15 cellular contexts compared by ENCODE assay signal in genomic region chr12:29157486-29157946, GRCh38. TPM values are rescaled to one million over a fixed set of nuclear protein-coding genes. Genes with fewer than 3 reads are reported as not detected.
DNase-seq lines count a peak whose midpoint lies in the region; ATAC-seq and TF ChIP-seq lines count a peak whose summit lies in the region.
"Had no signal": no experiment of that assay in that cellular context is flagged by ENCODE, and none has a peak within 500 bp of the region (broad histone marks: within the 10 kb centered on the region; RNA-seq: fewer than 3 reads in every experiment).

No MANE protein-coding gene starts in this region.

- ATAC-seq in activated T-cell treated with anti-CD3 and anti-CD28 coated beads, Interleukin-2, amount 50 U/mL, for 4 hours = no peak
- ATAC-seq in HG03159 (IDR thresholded peaks at IDR 0.05; ENCODE audit: unreplicated experiment) = no peak
- ATAC-seq: gastroesophageal sphincter; stimulated activated naive CD8-positive, alpha-beta T cell treated with anti-CD3 and anti-CD28 coated beads, Interleukin-15, amount 100 ng/mL, for 72 hours had no signal

- H3K4me1 Mint-ChIP-seq in activated T-cell treated with anti-CD3 and anti-CD28 coated beads, Interleukin-2, amount 50 U/mL, for 4 hours (ENCODE audit: low read depth) = peaks cover 21% of the 10 kb centered on the region

- in situ Hi-C loops in brain microvascular endothelial cell (cut with HindIII; ENCODE audit: low pct_ligation_motif_present, low sequenced_read_pairs) = no loop called here

- H3K27me3 ChIP-seq in HL-60 (ENCODE audit: insufficient read depth, poor library complexity, severe bottlenecking) = no peaks in the 10 kb centered on the region
- H3K27me3 ChIP-seq in brain microvascular endothelial cell (replicated peaks) = no peaks in the 10 kb centered on the region
- H3K27me3 ChIP-seq: gastroesophageal sphincter, right lobe of liver had no signal

- H3K27ac ChIP-seq in HL-60 (replicated peaks) (peak overlapping the region; percentile 58), brain microvascular endothelial cell (peak overlapping the region; percentile 90)
- H3K27ac ChIP-seq: right lobe of liver had no signal

- TF ChIP-seq CTCF in HL-60 (IDR thresholded peaks at IDR 0.05; ENCODE audit: insufficient read depth, low read length) (no peak), brain microvascular endothelial cell (IDR thresholded peaks at IDR 0.05; ENCODE audit: low read depth, low read length, missing control alignments) (no peak)

- H3K27me3 Mint-ChIP-seq in activated T-cell treated with anti-CD3 and anti-CD28 coated beads, Interleukin-2, amount 50 U/mL, for 4 hours (ENCODE audit: low read depth) = no peaks in the 10 kb centered on the region
- H3K27me3 Mint-ChIP-seq: activated naive CD8-positive, alpha-beta T cell treated with anti-CD3 and anti-CD28 coated beads, Interleukin-2, amount 10 ng/mL, durations not matched to agents 7 days and 5 days; stimulated activated naive CD8-positive, alpha-beta T cell treated with anti-CD3 and anti-CD28 coated beads, Interleukin-15, amount 100 ng/mL, for 72 hours had no signal

- H3K4me3 ChIP-seq in HL-60 (replicated peaks; ENCODE audit: insufficient read depth, low read length) (peak overlapping the region; percentile 24), brain microvascular endothelial cell (ENCODE audit: low read depth, low read length) (no peak overlapping the region)
- H3K4me3 ChIP-seq: gastroesophageal sphincter, right lobe of liver had no signal

- intact Hi-C loops in head of caudate nucleus (cut with DNase I) = no loop called here

- H3K36me3 Mint-ChIP-seq in activated T-cell treated with anti-CD3 and anti-CD28 coated beads, Interleukin-2, amount 50 U/mL, for 4 hours (ENCODE audit: insufficient read depth) = peaks cover 2% of the 10 kb centered on the region

- no peaks in the 10 kb centered on the region for H3K36me3 ChIP-seq in brain microvascular endothelial cell (replicated peaks)
- H3K36me3 ChIP-seq: gastroesophageal sphincter, right lobe of liver had no signal

- H3K4me3 Mint-ChIP-seq in activated T-cell treated with anti-CD3 and anti-CD28 coated beads, Interleukin-2, amount 50 U/mL, for 4 hours = no peak overlapping the region
- H3K4me3 Mint-ChIP-seq: activated B cell treated with CpG ODN at 0.5 μM for 24 hours; activated naive CD8-positive, alpha-beta T cell treated with anti-CD3 and anti-CD28 coated beads, Interleukin-2, amount 10 ng/mL, durations not matched to agents 7 days and 5 days; stimulated activated naive CD8-positive, alpha-beta T cell treated with anti-CD3 and anti-CD28 coated beads, Interleukin-15, amount 100 ng/mL, for 72 hours had no signal

- no peak for DNase-seq in HL-60 (ENCODE audit: low read depth in 1 of 2, low spot score in 1 of 2)
- DNase-seq in brain microvascular endothelial cell = peak; percentile 69
- DNase-seq in kidney tubule cell (ENCODE audit: low spot score) = peak; percentile 69
- DNase-seq in head of caudate nucleus = no peak
- DNase-seq in activated T-cell treated with anti-CD3 and anti-CD28 coated beads, Interleukin-2, amount 50 U/mL, for 4 hours = no peak
- DNase-seq in middle frontal gyrus (ENCODE audit: extremely low spot score, low spot score) = no peak
- DNase-seq: activated B cell treated with CpG ODN at 0.5 μM for 24 hours; activated naive CD8-positive, alpha-beta T cell treated with anti-CD3 and anti-CD28 coated beads, Interleukin-2, amount 10 ng/mL, durations not matched to agents 7 days and 5 days; activated T-cell treated with anti-CD3 and anti-CD28 coated beads for 4 hours; NCI-H1048; NCI-H2171; right lobe of liver; stimulated activated naive CD8-positive, alpha-beta T cell treated with anti-CD3 and anti-CD28 coated beads, Interleukin-15, amount 100 ng/mL, for 72 hours had no signal

- H3K9me3 Mint-ChIP-seq in activated T-cell treated with anti-CD3 and anti-CD28 coated beads, Interleukin-2, amount 50 U/mL, for 4 hours = no peaks in the 10 kb centered on the region
- H3K9me3 Mint-ChIP-seq: activated B cell treated with CpG ODN at 0.5 μM for 24 hours; activated naive CD8-positive, alpha-beta T cell treated with anti-CD3 and anti-CD28 coated beads, Interleukin-2, amount 10 ng/mL, durations not matched to agents 7 days and 5 days had no signal

RNA-seq across cellular contexts. Expression of gene FAR2, which starts 8.4 kb away (rescaled TPM):
- 1 to 10 TPM; 2.5 to 5.9 (median 2.5) TPM for total RNA-seq in activated T-cell treated with anti-CD3 and anti-CD28 coated beads, Interleukin-2, amount 50 U/mL, for 4 hours
- total RNA-seq: activated B cell treated with CpG ODN at 0.5 μM for 24 hours had no signal

Comparison
In these comparisons a context has a peak if more than half of its experiments do, and no peak if none do; other contexts are left out.
1. DNase-seq: peak in brain microvascular endothelial cell (single experiment) and kidney tubule cell (single experiment); none in HL-60 (0 of 2), head of caudate nucleus (0 of 42), activated T-cell treated with anti-CD3 and anti-CD28 coated beads, Interleukin-2, amount 50 U/mL, for 4 hours (single experiment) and middle frontal gyrus (single experiment).